Comparison of ENCODE assay signal across 8 cellular contexts in the genomic region with DNA sequence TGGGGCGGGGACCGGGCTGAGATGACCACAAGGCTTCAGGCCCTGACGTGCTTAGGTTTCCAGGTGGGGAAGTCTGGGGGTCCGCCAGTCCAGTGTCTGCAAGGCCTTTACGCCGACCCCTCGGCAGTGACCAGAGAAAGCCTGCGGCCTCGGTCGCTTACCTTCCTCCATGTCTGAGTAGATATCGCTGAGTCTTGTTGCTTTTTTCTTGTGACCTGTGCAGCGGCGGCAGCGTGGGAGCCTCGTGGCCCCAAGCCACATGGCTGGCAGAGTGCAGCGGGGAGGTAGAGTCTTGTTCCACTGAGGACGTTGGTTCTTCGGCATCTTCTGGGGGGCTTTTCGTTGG. TPM values are rescaled to one million over a fixed set of nuclear protein-coding genes. Genes with fewer than 3 reads are reported as not detected.
DNase-seq lines count a peak whose midpoint lies in the region; ATAC-seq and TF ChIP-seq lines count a peak whose summit lies in the region.

No MANE protein-coding gene starts in this region.

- H3K4me2 ChIP-seq in HCT116 (ENCODE audit: low read length) (peak overlapping the region; percentile 77), PC-3 (ENCODE audit: low read length) (peak overlapping the region; percentile 76)

- H3K9me2 ChIP-seq in HCT116 (ENCODE audit: insufficient read depth) = no peaks in the 10 kb centered on the region
- H3K9me2 ChIP-seq in PC-3 (replicated peaks; ENCODE audit: low read length) = no peaks in the 10 kb centered on the region

- TF ChIP-seq RAD21 in HCT116 (IDR thresholded peaks at IDR 0.05; ENCODE audit: low read depth) = no peak

- H3K9ac ChIP-seq in HCT116 (ENCODE audit: low read length) = peak overlapping the region; percentile 98
- peak overlapping the region; percentile 100 for H3K9ac ChIP-seq in PC-3 (ENCODE audit: low read length)

- H3K36me3 ChIP-seq in HCT116 (ENCODE audit: control insufficient read depth in 1 of 2, insufficient read depth in 2 of 2, low read length in 2 of 2) = peaks cover 37 to 62% of the 10 kb centered on the region in 2 experiments
- peaks cover 49% of the 10 kb centered on the region; the same call in 1 of the 2 replicates for H3K36me3 ChIP-seq in PC-3 (ENCODE audit: low read depth, low read length)
- H3K36me3 ChIP-seq in breast epithelium = no peaks in the 10 kb centered on the region
- H3K36me3 ChIP-seq in mesodermal cell (ENCODE audit: control insufficient read depth, insufficient read depth, low read length) = peaks cover 68% of the 10 kb centered on the region

- H3K4me3 ChIP-seq in HCT116 (replicated peaks in 1 of 2; ENCODE audit: low read depth in 1 of 2, low read length in 2 of 2) = peak overlapping the region; percentile 89 to 97
- peak overlapping the region; percentile 99 for H3K4me3 ChIP-seq in PC-3 (ENCODE audit: low read length)
- peak overlapping the region; percentile 78 to 88 (median 85) for H3K4me3 ChIP-seq in breast epithelium
- H3K4me3 ChIP-seq in mesodermal cell (ENCODE audit: extremely low read depth, insufficient read depth, low read length, poor library complexity, severe bottlenecking) = peak overlapping the region; percentile 88

- H3K27me3 ChIP-seq in HCT116 (ENCODE audit: insufficient read depth, low read length) = no peaks in the 10 kb centered on the region
- no peaks in the 10 kb centered on the region for H3K27me3 ChIP-seq in PC-3 (ENCODE audit: low read length)
- no peaks in the 10 kb centered on the region for H3K27me3 ChIP-seq in breast epithelium

- ATAC-seq in HCT116 (peak; percentile 15), PC-3 (peak; percentile 10)
- ATAC-seq in stimulated activated naive CD8-positive, alpha-beta T cell treated with anti-CD3 and anti-CD28 coated beads, Interleukin-15, Interleukin-2, amounts not matched to agents 100 U/mL and 50 U/mL, for 24 hours = peak; percentile 15

- DNase-seq in ELR (ENCODE audit: low read depth) (peak; percentile 46), HCT116 (ENCODE audit: low read depth, low spot score) (no peak), PC-3 (peak; percentile 10), breast epithelium (ENCODE audit: low spot score in 2 of 2) (no peak), NCI-H345 treated with DMSO at 0.1 percent for 48 hours (lab: John Stamatoyannopoulos, UW; ENCODE audit: unreplicated experiment) (no peak), GOT3 (lab: John Stamatoyannopoulos, UW) (no peak)
- DNase-seq in stimulated activated naive CD8-positive, alpha-beta T cell treated with anti-CD3 and anti-CD28 coated beads, Interleukin-15, Interleukin-2, amounts not matched to agents 100 U/mL and 50 U/mL, for 24 hours = peak; percentile 60

- no peak overlapping the region for H2AFZ ChIP-seq in HCT116 (ENCODE audit: low read depth, low read length, poor library complexity, severe bottlenecking)
- 0 out of 2 replicates have a peak overlapping the region, but pooled peaks have one; percentile 20 for H2AFZ ChIP-seq in PC-3 (ENCODE audit: low read length)

- CTCF ChIA-PET in HCT116 (lab: Charles Lee) (interaction anchor here (1.0 to 2.0 kb wide), 7 partner anchors 17 to 312 kb away, joined by 3 to 11 read pairs (median 5); a partner anchor contains a TSS), PC-3 (lab: Charles Lee) (no interaction called here)

- TF ChIP-seq CTCF in HCT116 (IDR thresholded peaks at IDR 0.05 in 2 of 3, conservative IDR thresholded peaks at IDR 0.05 in 1 of 3; ENCODE audit: borderline replicate concordance in 1 of 3, insufficient read depth in 1 of 3, low read depth in 2 of 3, low read length in 2 of 3) = no peak
- TF ChIP-seq CTCF in PC-3 (conservative IDR thresholded peaks at IDR 0.05; ENCODE audit: low read depth, low read length) = no peak
- TF ChIP-seq CTCF in breast epithelium (IDR thresholded peaks at IDR 0.05) = no peak

- no peaks in the 10 kb centered on the region for H3K9me3 ChIP-seq in HCT116 (ENCODE audit: control insufficient read depth in 1 of 2, insufficient read depth in 1 of 2, low read depth in 1 of 2, low read length in 2 of 2)
- no peaks in the 10 kb centered on the region for H3K9me3 ChIP-seq in PC-3 (ENCODE audit: low read length)
- no peaks in the 10 kb centered on the region for H3K9me3 ChIP-seq in breast epithelium
- no peaks in the 10 kb centered on the region for H3K9me3 ChIP-seq in mesodermal cell (ENCODE audit: control insufficient read depth, low read length)

- intact Hi-C loops in HCT116 (cut with micrococcal nuclease) = loop anchor here (1.0 to 5.0 kb wide), 3 partner anchors 20 to 350 kb away; a partner anchor contains a TSS
- intact Hi-C loops in PC-3 (cut with micrococcal nuclease) = loop anchor here (1.0 kb wide), 1 partner anchor 20 kb away; no protein-coding TSS in a partner anchor
- intact Hi-C loops in breast epithelium (cut with DNase I; ENCODE audit: low total_unique reads) = loop anchor here (10.0 kb wide), 1 partner anchor 252 kb away; no protein-coding TSS in a partner anchor

- RAD21 ChIA-PET in HCT116 (lab: Charles Lee; ENCODE audit: low non-redundant PET in 1 of 2, low total read pairs in 2 of 2, uncharacterized antibody in 2 of 2, unreplicated experiment in 2 of 2) = no interaction called here

- 0% methylated on average over 11 to 16 of the region's 19 CpGs for WGBS in mesodermal cell (ENCODE audit: insufficient coverage in 2 of 2), 2 experiments

- H4K20me1 ChIP-seq in HCT116 (ENCODE audit: insufficient read depth) (peaks cover 11% of the 10 kb centered on the region; the same call in 1 of the 2 replicates), PC-3 (ENCODE audit: low read length) (peaks cover 31% of the 10 kb centered on the region)

- H3K4me1 ChIP-seq in HCT116 (ENCODE audit: control insufficient read depth in 1 of 2, insufficient read depth in 2 of 2, low read length in 2 of 2) (peaks cover 27 to 50% of the 10 kb centered on the region in 2 experiments), PC-3 (ENCODE audit: insufficient read depth, low read length) (peaks cover 24% of the 10 kb centered on the region), breast epithelium (no peaks in the 10 kb centered on the region), mesodermal cell (ENCODE audit: control insufficient read depth, insufficient read depth, low read length, poor library complexity, severe bottlenecking) (peaks cover 27% of the 10 kb centered on the region)

- peaks cover 10% of the 10 kb centered on the region for H3F3A ChIP-seq in PC-3 (ENCODE audit: low read length, unreplicated experiment)

- TF ChIP-seq POLR2A in HCT116 (IDR thresholded peaks at IDR 0.05; ENCODE audit: borderline replicate concordance, extremely low read depth, insufficient read depth, insufficient read length) = no peak
- TF ChIP-seq POLR2A in breast epithelium (IDR thresholded peaks at IDR 0.05) = no peak

- POLR2A ChIA-PET in HCT116 (lab: Charles Lee) (interaction anchor here (1.5 to 1.6 kb wide), 4 partner anchors 12 to 351 kb away, joined by 3 to 9 read pairs (median 5); a partner anchor contains a TSS), PC-3 (lab: Charles Lee; ENCODE audit: unreplicated experiment) (no interaction called here)

- H3K27ac ChIP-seq in HCT116 (ENCODE audit: low read depth, low read length) (peak overlapping the region; percentile 76), PC-3 (ENCODE audit: low read length) (peak overlapping the region; percentile 95), breast epithelium (peak overlapping the region; percentile 95 to 96), mesodermal cell (ENCODE audit: low read depth, low read length, severe bottlenecking) (peak overlapping the region; percentile 99)

- BruUV-seq in HCT116 (replicated peaks; lab: Mats Ljungman, UMichigan) (no TSS peak), PC-3 (replicated peaks; lab: Mats Ljungman, UMichigan) (TSS peak; percentile 73)

- peaks cover 77% of the 10 kb centered on the region for H3K79me2 ChIP-seq in HCT116 (ENCODE audit: insufficient read depth, low read length)
- H3K79me2 ChIP-seq in PC-3 (ENCODE audit: low read length) = peaks cover 54% of the 10 kb centered on the region

TF ChIP-seq in HCT116, 20 proteins besides CTCF, POLR2A, EP300 and RAD21 (continues in another document):
- no peak for TF ChIP-seq EGR1 (IDR thresholded peaks at IDR 0.05; ENCODE audit: low read depth)
- peak; percentile 88; the same call in 1 of the 2 replicates for TF ChIP-seq ZFX (IDR thresholded peaks at IDR 0.05)
- no peak for TF ChIP-seq YY1 (IDR thresholded peaks at IDR 0.05; ENCODE audit: extremely low read depth, insufficient replicate concordance, low read depth, low read length)
- TF ChIP-seq, protein P1, sequence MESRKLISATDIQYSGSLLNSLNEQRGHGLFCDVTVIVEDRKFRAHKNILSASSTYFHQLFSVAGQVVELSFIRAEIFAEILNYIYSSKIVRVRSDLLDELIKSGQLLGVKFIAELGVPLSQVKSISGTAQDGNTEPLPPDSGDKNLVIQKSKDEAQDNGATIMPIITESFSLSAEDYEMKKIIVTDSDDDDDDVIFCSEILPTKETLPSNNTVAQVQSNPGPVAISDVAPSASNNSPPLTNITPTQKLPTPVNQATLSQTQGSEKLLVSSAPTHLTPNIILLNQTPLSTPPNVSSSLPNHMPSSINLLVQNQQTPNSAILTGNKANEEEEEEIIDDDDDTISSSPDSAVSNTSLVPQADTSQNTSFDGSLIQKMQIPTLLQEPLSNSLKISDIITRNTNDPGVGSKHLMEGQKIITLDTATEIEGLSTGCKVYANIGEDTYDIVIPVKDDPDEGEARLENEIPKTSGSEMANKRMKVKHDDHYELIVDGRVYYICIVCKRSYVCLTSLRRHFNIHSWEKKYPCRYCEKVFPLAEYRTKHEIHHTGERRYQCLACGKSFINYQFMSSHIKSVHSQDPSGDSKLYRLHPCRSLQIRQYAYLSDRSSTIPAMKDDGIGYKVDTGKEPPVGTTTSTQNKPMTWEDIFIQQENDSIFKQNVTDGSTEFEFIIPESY (IDR thresholded peaks at IDR 0.05; ENCODE audit: extremely low read depth, insufficient replicate concordance, low read length) = no peak
- TF ChIP-seq SP1 (IDR thresholded peaks at IDR 0.05; ENCODE audit: low read depth) = no peak
- TF ChIP-seq CBX3 (IDR thresholded peaks at IDR 0.05; ENCODE audit: low read depth) = no peak
- TF ChIP-seq TCF7L2 (IDR thresholded peaks at IDR 0.05; ENCODE audit: borderline replicate concordance, extremely low read depth, insufficient read depth, insufficient read length) = no peak

RNA-seq across cellular contexts. Expression of a gene that starts 0.3 kb away (rescaled TPM):
- 231 TPM for total RNA-seq in HCT116 (2021; ENCODE audit: unreplicated experiment)
- 108 and 121 TPM in 2 replicates for polyA plus RNA-seq in HCT116 (2012)
- 69.9 TPM in 2 replicates for total RNA-seq in PC-3 (2014; rRNA removed)
- total RNA-seq in breast epithelium = 10 to 100 TPM; 40.5 to 82.8 (median 65.5) TPM
- 70.5 TPM for polyA plus RNA-seq in mesodermal cell (2013, experiment 1 of 2)
- 72.1 TPM for polyA plus RNA-seq in mesodermal cell (2013, experiment 2 of 2)

RNA-seq across cellular contexts. Expression of a gene that starts 19.7 kb away (rescaled TPM):
- total RNA-seq in HCT116 (2021; ENCODE audit: unreplicated experiment) = 93.0 TPM
- 54.7 and 57.7 TPM in 2 replicates for polyA plus RNA-seq in HCT116 (2012)
- total RNA-seq in PC-3 (2014; rRNA removed) = 27.6 and 31.3 TPM in 2 replicates
- 10 to 100 TPM in 2 of 3 donors, 1 to 10 TPM in 1; 9.1 to 21.0 (median 19.8) TPM for total RNA-seq in breast epithelium
- polyA plus RNA-seq in mesodermal cell (2013, experiment 1 of 2) = 24.3 TPM
- 17.7 TPM for polyA plus RNA-seq in mesodermal cell (2013, experiment 2 of 2)

RNA-seq across cellular contexts. Expression of a gene that starts 32.4 kb away (rescaled TPM):
- total RNA-seq in HCT116 (2021; ENCODE audit: unreplicated experiment) = 63.9 TPM
- polyA plus RNA-seq in HCT116 (2012) = 55.1 and 61.6 TPM in 2 replicates
- total RNA-seq in PC-3 (2014; rRNA removed) = 28.3 and 34.2 TPM in 2 replicates
- 10 to 100 TPM; 29.6 to 53.6 (median 43.6) TPM for total RNA-seq in breast epithelium
- 112 TPM for polyA plus RNA-seq in mesodermal cell (2013, experiment 1 of 2)
- 92.3 TPM for polyA plus RNA-seq in mesodermal cell (2013, experiment 2 of 2)

Comparison
In these comparisons a context has a peak if more than half of its experiments do, and no peak if none do; other contexts are left out.
1. DNase-seq: peak in ELR (single experiment), PC-3 (single experiment) and stimulated activated naive CD8-positive, alpha-beta T cell treated with anti-CD3 and anti-CD28 coated beads, Interleukin-15, Interleukin-2, amounts not matched to agents 100 U/mL and 50 U/mL, for 24 hours (single experiment); none in HCT116 (single experiment), breast epithelium (0 of 2), NCI-H345 treated with DMSO at 0.1 percent for 48 hours (single experiment) and GOT3 (single experiment).
2. Peak in every context shown above with its lines, with median percentiles within 50 percentile points of each other: ATAC-seq, H3K27ac ChIP-seq and H3K4me3 ChIP-seq.